Comparison of ENCODE assay signal across 26 cellular contexts in genomic region chr15:81498314-81498713, GRCh38.
DNase-seq lines count a peak whose midpoint lies in the region; ATAC-seq, FAIRE-seq and TF ChIP-seq lines count a peak whose summit lies in the region.
"Had no signal": no experiment of that assay in that cellular context is flagged by ENCODE, and none has a peak within 500 bp of the region (broad histone marks: within the 10 kb centered on the region; RNA-seq: fewer than 3 reads in every experiment).

No MANE protein-coding gene starts in this region.

- no peaks in the 10 kb centered on the region for H3K79me1 ChIP-seq in IMR-90 (ENCODE audit: low read depth in 1 of 2, low read length in 2 of 2)
- H3K79me1 ChIP-seq in H1 (ENCODE audit: low read depth, low read length) = no peaks in the 10 kb centered on the region

- FAIRE-seq in H1 (lab: Jason Lieb, UNC) = no peak
- FAIRE-seq: A549, D721Med, GM12878, GM19239, H54 had no signal

- no peaks in the 10 kb centered on the region for H3K4me1 ChIP-seq in GM23338 (ENCODE audit: insufficient read depth)
- peaks cover 3% of the 10 kb centered on the region; the same call in 1 of the 2 replicates for H3K4me1 ChIP-seq in IMR-90 (ENCODE audit: control insufficient read depth, insufficient read depth, low read length)
- H3K4me1 ChIP-seq in H1 (replicated peaks in 1 of 4; ENCODE audit: control insufficient read depth in 3 of 4, insufficient read depth in 4 of 4, low read length in 3 of 4) = no peaks in the 10 kb centered on the region
- H3K4me1 ChIP-seq in vagina = no peaks in the 10 kb centered on the region
- H3K4me1 ChIP-seq: A549; BE2C; BLaER1 treated with 17β-estradiol and CSF1 and Interleukin-3, amounts not matched to agents 10 nM and 100 nM had no signal

- H3K4me3 ChIP-seq in GM23338 (no peak overlapping the region), IMR-90 (ENCODE audit: insufficient read depth, low read depth, low read length) (no peak overlapping the region), H1 (ENCODE audit: extremely low read depth in 1 of 4, insufficient read depth in 2 of 4, low read depth in 3 of 4, low read length in 4 of 4) (no peak overlapping the region), vagina (no peak overlapping the region)
- H3K4me3 ChIP-seq: A549; BLaER1 treated with 17β-estradiol and CSF1 and Interleukin-3, amounts not matched to agents 10 nM and 100 nM; GM12878; GM23248 had no signal

- no peak overlapping the region for H2AK9ac ChIP-seq in IMR-90 (replicated peaks; ENCODE audit: low read depth, low read length, poor library complexity)

- H3K9me2 ChIP-seq in GM23338 (ENCODE audit: insufficient read depth) = 0 out of 2 replicates have a peak, but pooled peaks cover 6% of the 10 kb centered on the region

- H2BK5ac ChIP-seq in IMR-90 (ENCODE audit: low read depth, low read length, poor library complexity, severe bottlenecking) (no peak overlapping the region), H1 (ENCODE audit: low read depth, low read length) (no peak overlapping the region)

- H2BK12ac ChIP-seq in H1 (ENCODE audit: low read depth, low read length) = no peak overlapping the region

- H3K79me2 ChIP-seq in GM23338 (replicated peaks; ENCODE audit: insufficient read depth) (no peaks in the 10 kb centered on the region), H1 (ENCODE audit: control insufficient read depth in 1 of 2, insufficient read depth in 2 of 2, low read length in 2 of 2) (no peaks in the 10 kb centered on the region)

- DNase-seq in GM23338 (ENCODE audit: low spot score) = no peak
- DNase-seq in IMR-90 = no peak
- DNase-seq in H1 (ENCODE audit: low read depth in 1 of 2, low spot score in 2 of 2) = no peak
- DNase-seq in nephron progenitor cell = no peak
- no peak for DNase-seq in vagina (ENCODE audit: extremely low spot score in 2 of 2)
- DNase-seq in NCI-H774 (lab: John Stamatoyannopoulos, UW) = no peak
- DNase-seq in NCI-H2227 treated with DMSO at 0.1 percent for 48 hours (lab: John Stamatoyannopoulos, UW) = no peak
- DNase-seq: 8988T; ACHN; AML-193; BE2C; CD4-positive, alpha-beta T cell; CD8-positive, alpha-beta memory T cell; DMS 273 treated with DMSO at 0.1 percent for 48 hours; DMS79; EL; GDM1; GM23248; HCEC 1CT had no signal

- H3K4me3 Mint-ChIP-seq in GM23338 = no peak overlapping the region
- H3K4me3 Mint-ChIP-seq in nephron progenitor cell = no peak overlapping the region
- H3K4me3 Mint-ChIP-seq: CD14-positive monocyte; CD4-positive, alpha-beta T cell; CD8-positive, alpha-beta memory T cell had no signal

- H3K27me3 Mint-ChIP-seq in GM23338 (ENCODE audit: insufficient read depth, low read depth, poor library complexity) (no peaks in the 10 kb centered on the region), nephron progenitor cell (ENCODE audit: low read depth, poor library complexity) (no peaks in the 10 kb centered on the region)

- no peaks in the 10 kb centered on the region for H3K23me2 ChIP-seq in H1 (ENCODE audit: low read depth, low read length)

- no peak overlapping the region for H3K56ac ChIP-seq in IMR-90 (ENCODE audit: extremely low read depth, insufficient read depth, low read length)
- H3K56ac ChIP-seq in H1 (replicated peaks; ENCODE audit: insufficient read length, low read depth, low read length) = no peak overlapping the region

- H3K27ac ChIP-seq in GM23338 (ENCODE audit: low read depth) (no peak overlapping the region), IMR-90 (ENCODE audit: insufficient read depth, low read length) (no peak overlapping the region), H1 (ENCODE audit: low read depth, low read length) (no peak overlapping the region), vagina (no peak overlapping the region)
- H3K27ac ChIP-seq: A549; BLaER1 treated with 17β-estradiol and CSF1 and Interleukin-3, amounts not matched to agents 10 nM and 100 nM; GM23248 had no signal

- H3K9me3 ChIP-seq in IMR-90 (ENCODE audit: control insufficient read depth, insufficient read depth, low read length) = no peaks in the 10 kb centered on the region
- H3K9me3 ChIP-seq in H1 (ENCODE audit: insufficient read depth in 2 of 2, low read depth in 1 of 2, low read length in 1 of 2) = no peaks in the 10 kb centered on the region
- no peaks in the 10 kb centered on the region for H3K9me3 ChIP-seq in vagina
- H3K9me3 ChIP-seq: BE2C had no signal

- H4K91ac ChIP-seq in IMR-90 (ENCODE audit: insufficient read depth, low read depth, low read length) (no peak overlapping the region), H1 (replicated peaks; ENCODE audit: insufficient read length, low read length) (no peak overlapping the region)

- H3K14ac ChIP-seq in IMR-90 (replicated peaks; ENCODE audit: low read depth, low read length) (no peak overlapping the region), H1 (ENCODE audit: insufficient read length) (no peak overlapping the region)

- in situ Hi-C loops in IMR-90 (cut with MboI; ENCODE audit: low sequenced_read_pairs) = no loop called here

- 68% methylated on average over 6 of the region's 6 CpGs; no CpG with 5 or more reads in 1 of the 2 experiments for WGBS in IMR-90 (ENCODE audit: extremely low coverage in 2 of 2, insufficient read length in 1 of 2), 2 experiments
- 89% methylated on average over 6 of the region's 6 CpGs; no CpG with 5 or more reads in 1 of the 2 experiments for WGBS in H1 (ENCODE audit: extremely low coverage in 1 of 2, insufficient coverage in 1 of 2, insufficient read length in 1 of 2, insufficient replicate concordance in 2 of 2, low coverage in 1 of 2, low lambda C conversion rate in 2 of 2, missing lambda C conversion rate in 1 of 2), 2 experiments

- H2BK15ac ChIP-seq in IMR-90 (ENCODE audit: low read depth, low read length) (no peak overlapping the region), H1 (ENCODE audit: low read length) (no peak overlapping the region)

- H2BK20ac ChIP-seq in IMR-90 (ENCODE audit: low read depth, low read length) (no peak overlapping the region), H1 (ENCODE audit: low read length) (no peak overlapping the region)

- CTCF ChIA-PET in IMR-90 (lab: Yijun Ruan, JAX) (no interaction called here), H1 (lab: Charles Lee; ENCODE audit: partially characterized antibody) (interaction anchor here (1.4 kb wide), 1 partner anchor 14 kb away, joined by 3 read pairs; no protein-coding TSS in a partner anchor)

- H2AFZ ChIP-seq in GM23338 (peak overlapping the region; percentile 12), IMR-90 (replicated peaks; ENCODE audit: low read length, poor library complexity) (peak overlapping the region; percentile 26), H1 (ENCODE audit: low read length) (0 out of 2 replicates have a peak overlapping the region, but pooled peaks have one; percentile 34)
- H2AFZ ChIP-seq: GM23248 had no signal

- H4K8ac ChIP-seq in IMR-90 (ENCODE audit: low read depth in 2 of 2, low read length in 2 of 2) (no peak overlapping the region), H1 (ENCODE audit: extremely low read depth, insufficient read depth, low read length) (0 out of 2 replicates have a peak overlapping the region, but pooled peaks have one; percentile 32)

- H3K23ac ChIP-seq in IMR-90 (ENCODE audit: low read depth, low read length) (no peak overlapping the region), H1 (ENCODE audit: insufficient read length) (no peak overlapping the region)

- H3K4me2 ChIP-seq in GM23338 = no peak overlapping the region; the same call in 1 of the 2 replicates
- H3K4me2 ChIP-seq in IMR-90 (ENCODE audit: low read depth, low read length) = no peak overlapping the region
- no peak overlapping the region for H3K4me2 ChIP-seq in H1 (ENCODE audit: insufficient read depth in 1 of 2, low read depth in 2 of 2, low read length in 2 of 2)
- H3K4me2 ChIP-seq: A549; BLaER1 treated with 17β-estradiol and CSF1 and Interleukin-3, amounts not matched to agents 10 nM and 100 nM had no signal

- H4K5ac ChIP-seq in IMR-90 (ENCODE audit: low read depth, low read length) = no peak overlapping the region
- H4K5ac ChIP-seq in H1 (ENCODE audit: insufficient read length, low read depth, low read length) = no peak overlapping the region

- H3K27me3 ChIP-seq in GM23338 (ENCODE audit: insufficient read depth) (no peaks in the 10 kb centered on the region), IMR-90 (ENCODE audit: control insufficient read depth, insufficient read depth, low read length) (no peaks in the 10 kb centered on the region), H1 (replicated peaks in 1 of 4; ENCODE audit: control insufficient read depth in 3 of 4, extremely low read depth in 1 of 4, insufficient read depth in 3 of 4, low read length in 3 of 4) (no peaks in the 10 kb centered on the region), vagina (no peaks in the 10 kb centered on the region)
- H3K27me3 ChIP-seq: BE2C; BLaER1 treated with 17β-estradiol and CSF1 and Interleukin-3, amounts not matched to agents 10 nM and 100 nM had no signal

- H3K4me1 Mint-ChIP-seq in GM23338 = peaks cover 8% of the 10 kb centered on the region
- peaks cover 29% of the 10 kb centered on the region for H3K4me1 Mint-ChIP-seq in nephron progenitor cell
- H3K4me1 Mint-ChIP-seq: CD14-positive monocyte; CD8-positive, alpha-beta memory T cell had no signal

- no peaks in the 10 kb centered on the region for H3K9me1 ChIP-seq in IMR-90 (ENCODE audit: insufficient read depth, low read length)

- H3K9me3 Mint-ChIP-seq in GM23338 = no peaks in the 10 kb centered on the region; the same call in 2 of the 3 replicates
- H3K9me3 Mint-ChIP-seq in nephron progenitor cell = peaks cover 22% of the 10 kb centered on the region
- H3K9me3 Mint-ChIP-seq: CD4-positive, alpha-beta T cell; CD8-positive, alpha-beta memory T cell had no signal

- H3K36me3 ChIP-seq in GM23338 (ENCODE audit: insufficient read depth) (no peaks in the 10 kb centered on the region), IMR-90 (ENCODE audit: control insufficient read depth, insufficient read depth, low read length) (no peaks in the 10 kb centered on the region), H1 (ENCODE audit: control insufficient read depth in 2 of 4, insufficient read depth in 4 of 4, low read length in 3 of 4) (no peaks in the 10 kb centered on the region), vagina (no peaks in the 10 kb centered on the region)
- H3K36me3 ChIP-seq: BE2C; BLaER1 treated with 17β-estradiol and CSF1 and Interleukin-3, amounts not matched to agents 10 nM and 100 nM had no signal

- BruUV-seq in IMR-90 (replicated peaks; lab: Mats Ljungman, UMichigan) = no TSS peak

- no peaks in the 10 kb centered on the region for H4K20me1 ChIP-seq in GM23338 (replicated peaks; ENCODE audit: insufficient read depth)
- H4K20me1 ChIP-seq in IMR-90 (ENCODE audit: insufficient read depth, low read length) = no peaks in the 10 kb centered on the region
- no peaks in the 10 kb centered on the region for H4K20me1 ChIP-seq in H1 (replicated peaks in 1 of 2; ENCODE audit: control insufficient read depth in 1 of 2, insufficient read depth in 2 of 2, low read length in 2 of 2)
- H4K20me1 ChIP-seq: BLaER1 treated with 17β-estradiol and CSF1 and Interleukin-3, amounts not matched to agents 10 nM and 100 nM had no signal

- H3K9ac ChIP-seq in IMR-90 (ENCODE audit: low read depth, low read length) (no peak overlapping the region), H1 (replicated peaks in 1 of 4; ENCODE audit: extremely low read depth in 1 of 4, low read depth in 3 of 4, low read length in 3 of 4) (no peak overlapping the region)
- H3K9ac ChIP-seq: BLaER1 treated with 17β-estradiol and CSF1 and Interleukin-3, amounts not matched to agents 10 nM and 100 nM; GM23248 had no signal

- TF ChIP-seq EP300 in H1 (IDR thresholded peaks at IDR 0.05; ENCODE audit: borderline replicate concordance in 1 of 2, low read depth in 2 of 2, low read length in 2 of 2) = peak in 1 of 2 experiments; percentile 77; a peak in 1 of 3 replicates

- H3K27ac Mint-ChIP-seq in GM23338 = no peak overlapping the region; the same call in 1 of the 2 replicates
- H3K27ac Mint-ChIP-seq in nephron progenitor cell = peak overlapping the region; percentile 22
- H3K27ac Mint-ChIP-seq: CD4-positive, alpha-beta T cell had no signal

- TF ChIP-seq POLR2A in IMR-90 (IDR thresholded peaks at IDR 0.05; ENCODE audit: low read depth, low read length) (no peak), H1 (IDR thresholded peaks at IDR 0.05; ENCODE audit: control extremely low read depth in 1 of 2, low read depth in 2 of 2, low read length in 2 of 2) (no peak), vagina (IDR thresholded peaks at IDR 0.05) (no peak)

- POLR2A ChIA-PET in IMR-90 (lab: Charles Lee; ENCODE audit: unreplicated experiment) (no interaction called here), H1 (lab: Charles Lee; ENCODE audit: partially characterized antibody) (no interaction called here)

- H2BK120ac ChIP-seq in IMR-90 (ENCODE audit: low read depth, low read length) = no peak overlapping the region
- H2BK120ac ChIP-seq in H1 (replicated peaks; ENCODE audit: low read depth, low read length) = no peak overlapping the region

- dilution Hi-C loops in IMR-90 (cut with HindIII; ENCODE audit: low sequenced_read_pairs, unreplicated experiment) = no loop called here

- intact Hi-C loops in IMR-90 (cut with micrococcal nuclease) = no loop called here
- intact Hi-C loops in vagina (cut with DNase I) = no loop called here

- TF ChIP-seq RAD21 in IMR-90 (IDR thresholded peaks at IDR 0.05; ENCODE audit: low read length) = no peak
- no peak for TF ChIP-seq RAD21 in H1 (IDR thresholded peaks at IDR 0.05 in 1 of 2, conservative IDR thresholded peaks at IDR 0.05 in 1 of 2; ENCODE audit: low read depth in 2 of 2, low read length in 2 of 2)

- H3K36me3 Mint-ChIP-seq in GM23338 (ENCODE audit: low read depth) = no peaks in the 10 kb centered on the region; the same call in 2 of the 3 replicates
- H3K36me3 Mint-ChIP-seq in nephron progenitor cell (ENCODE audit: low read depth) = peaks cover 15% of the 10 kb centered on the region
- H3K36me3 Mint-ChIP-seq: CD14-positive monocyte; CD8-positive, alpha-beta memory T cell had no signal

- H3K4ac ChIP-seq in IMR-90 (ENCODE audit: low read depth, low read length) = no peak overlapping the region
- H3K4ac ChIP-seq in H1 (replicated peaks; ENCODE audit: insufficient read length, low read depth, low read length) = no peak overlapping the region

- ATAC-seq in GM23338 = no peak; the same call in 2 of the 3 replicates
- no peak for ATAC-seq in IMR-90 (ENCODE audit: low read depth)
- ATAC-seq: A549, GM12878 had no signal

- H2AK5ac ChIP-seq in IMR-90 (ENCODE audit: low read depth, low read length) (no peak overlapping the region), H1 (ENCODE audit: low read depth, low read length) (no peak overlapping the region)

- TF ChIP-seq CTCF in GM23338 (conservative IDR thresholded peaks at IDR 0.05; ENCODE audit: low read depth in 2 of 2) (no peak), IMR-90 (conservative IDR thresholded peaks at IDR 0.05; ENCODE audit: low read depth, low read length) (no peak), H1 (IDR thresholded peaks at IDR 0.05; ENCODE audit: control extremely low read depth in 1 of 3, insufficient read depth in 1 of 3, low read depth in 1 of 3, low read length in 3 of 3) (no peak), nephron progenitor cell (IDR thresholded peaks at IDR 0.05) (no peak), vagina (IDR thresholded peaks at IDR 0.05) (no peak)

- H3K18ac ChIP-seq in IMR-90 (ENCODE audit: low read depth, low read length) (no peak overlapping the region), H1 (ENCODE audit: extremely low read depth, low read length) (no peak overlapping the region)

- H3F3A ChIP-seq in GM23338 (replicated peaks; ENCODE audit: low read depth) = no peaks in the 10 kb centered on the region
